Comparison of ENCODE assay signal across 1 cellular context in the genomic region with DNA sequence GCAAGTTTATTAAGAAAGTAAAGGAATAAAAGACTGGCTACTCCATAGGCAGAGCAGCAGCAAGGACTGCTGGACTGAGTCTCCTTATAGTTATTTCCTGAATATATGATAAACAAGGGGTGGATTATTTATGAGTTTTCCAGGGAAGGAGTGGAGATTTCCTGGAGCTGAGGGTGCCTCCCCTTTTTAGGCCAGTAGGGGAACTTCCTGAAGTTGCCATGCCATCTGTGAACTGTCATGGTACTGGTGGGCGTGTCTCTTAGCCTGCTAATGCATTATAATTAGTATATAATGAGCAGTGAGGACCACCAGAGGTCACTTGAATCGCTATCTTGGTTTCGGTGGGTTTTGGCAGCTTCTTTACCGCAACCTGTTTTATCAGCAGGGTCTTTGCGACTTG.
TF ChIP-seq lines count a peak whose summit lies in the region.

No MANE protein-coding gene starts in this region.

TF ChIP-seq in H1, 55 proteins besides CTCF, POLR2A, EP300 and RAD21 (continued from another document):
- peak; percentile 13 to 52; a peak in 1 of 4 replicates for TF ChIP-seq SIN3A (conservative IDR thresholded peaks at IDR 0.05 in 1 of 2, IDR thresholded peaks at IDR 0.05 in 1 of 2; ENCODE audit: low read depth in 1 of 2, low read length in 2 of 2)
